17 cellular contexts compared by ENCODE assay signal in genomic region chrX:2723316-2723879, GRCh38. TPM values are rescaled to one million over a fixed set of nuclear protein-coding genes. Genes with fewer than 3 reads are reported as not detected.
"Had no signal": no experiment of that assay in that cellular context is flagged by ENCODE, and none has a peak within 500 bp of the region (broad histone marks: within the 10 kb centered on the region; RNA-seq: fewer than 3 reads in every experiment).

No MANE protein-coding gene starts in this region.

- H3K27ac ChIP-seq: cardiac muscle cell, foreskin keratinocyte, pancreas, tibial artery, VCaP had no signal

- H3K4me1 ChIP-seq: foreskin keratinocyte, pancreas, tibial artery had no signal

- H3K27me3 ChIP-seq: cardiac muscle cell, foreskin keratinocyte, pancreas, tibial artery had no signal

- DNase-seq: activated CD4-positive, alpha-beta T cell treated with anti-CD3 and anti-CD28 coated beads, Interleukin-2, amount 50 U/mL, for 4 hours; activated CD4-positive, CD25-positive, alpha-beta regulatory T cell treated with anti-CD3 and anti-CD28 coated beads, Interleukin-2, amount 50 U/mL, for 72 hours; activated naive CD4-positive, alpha-beta T cell; activated naive CD8-positive, alpha-beta T cell treated with anti-CD3 and anti-CD28 coated beads for 36 hours; amniotic stem cell; endodermal cell; foreskin keratinocyte; glutamatergic neuron; naive thymus-derived CD8-positive, alpha-beta T cell; pancreas; stimulated activated CD4-positive, alpha-beta T cell treated with anti-CD3 and anti-CD28 coated beads, Interleukin-1b, Interleukin-23, amount 100 ng/mL, for 48 hours; stimulated activated naive CD8-positive, alpha-beta T cell treated with anti-CD3 and anti-CD28 coated beads, Interleukin-15, Interleukin-2, amounts not matched to agents 100 U/mL and 50 U/mL, for 24 hours; substantia nigra had no signal

- ATAC-seq: foreskin keratinocyte; naive thymus-derived CD8-positive, alpha-beta T cell; pancreas; stimulated activated naive CD8-positive, alpha-beta T cell treated with anti-CD3 and anti-CD28 coated beads, Interleukin-15, Interleukin-2, amounts not matched to agents 100 U/mL and 50 U/mL, for 24 hours had no signal

- H3K4me3 ChIP-seq: cardiac muscle cell, pancreas, tibial artery had no signal

- H3K9me3 ChIP-seq: pancreas, tibial artery had no signal

RNA-seq across cellular contexts. Expression of gene XG, which starts 28.4 kb away (rescaled TPM):
- total RNA-seq: activated naive CD8-positive, alpha-beta T cell treated with anti-CD3 and anti-CD28 coated beads for 36 hours; cardiac muscle cell; epithelial cell of proximal tubule; naive thymus-derived CD8-positive, alpha-beta T cell had no signal
